18 cellular contexts compared by ENCODE assay signal in genomic region chr9:121739971-121740370, GRCh38.
DNase-seq lines count a peak whose midpoint lies in the region; ATAC-seq and TF ChIP-seq lines count a peak whose summit lies in the region.
"Had no signal": no experiment of that assay in that cellular context is flagged by ENCODE, and none has a peak within 500 bp of the region (broad histone marks: within the 10 kb centered on the region; RNA-seq: fewer than 3 reads in every experiment).

No MANE protein-coding gene starts in this region.

- H3K9me3 ChIP-seq in heart right ventricle = no peaks in the 10 kb centered on the region
- H3K9me3 ChIP-seq in right cardiac atrium (ENCODE audit: control insufficient read depth, low read length) = no peaks in the 10 kb centered on the region
- no peaks in the 10 kb centered on the region for H3K9me3 ChIP-seq in esophagus squamous epithelium
- H3K9me3 ChIP-seq in prostate gland = no peaks in the 10 kb centered on the region
- H3K9me3 ChIP-seq: A549 had no signal

- TF ChIP-seq POLR2A in esophagus squamous epithelium (IDR thresholded peaks at IDR 0.05) (no peak), prostate gland (IDR thresholded peaks at IDR 0.05) (no peak)

- H3K4me1 ChIP-seq in heart right ventricle = peaks cover 69 to 100% (median 92%) of the 10 kb centered on the region in 9 donors
- peaks cover 46% of the 10 kb centered on the region for H3K4me1 ChIP-seq in right cardiac atrium (ENCODE audit: control insufficient read depth, insufficient read depth, low read length)
- peaks cover 56 to 100% (median 78%) of the 10 kb centered on the region in 3 donors for H3K4me1 ChIP-seq in esophagus squamous epithelium
- peaks cover 46% of the 10 kb centered on the region for H3K4me1 ChIP-seq in prostate gland (replicated peaks)
- peaks cover 3% of the 10 kb centered on the region for H3K4me1 ChIP-seq in urinary bladder (ENCODE audit: insufficient read depth)

- no peak for TF ChIP-seq CTCF in heart right ventricle (IDR thresholded peaks at IDR 0.05)
- TF ChIP-seq CTCF in esophagus squamous epithelium (IDR thresholded peaks at IDR 0.05) = no peak
- TF ChIP-seq CTCF in prostate gland (IDR thresholded peaks at IDR 0.05) = no peak

- no peak overlapping the region for H3K4me3 ChIP-seq in heart right ventricle
- H3K4me3 ChIP-seq in right cardiac atrium (ENCODE audit: low read length) = no peak overlapping the region
- H3K4me3 ChIP-seq in esophagus squamous epithelium = no peak overlapping the region
- no peak overlapping the region for H3K4me3 ChIP-seq in prostate gland
- no peak overlapping the region for H3K4me3 ChIP-seq in urinary bladder (ENCODE audit: low read depth, low read length)
- H3K4me3 ChIP-seq: A549 had no signal

- intact Hi-C loops in heart right ventricle (cut with DNase I) = loop anchor here in 8 of 10 donors (5.0 to 10.0 kb wide), 9 partner anchors 38 to 252 kb away; no protein-coding TSS in a partner anchor
- intact Hi-C loops in right cardiac atrium (cut with DNase I) = loop anchor here in 2 of 4 donors (10.0 kb wide), 2 partner anchors 115 to 255 kb away; no protein-coding TSS in a partner anchor
- intact Hi-C loops in esophagus squamous epithelium (cut with DNase I) = no loop called here
- intact Hi-C loops in prostate gland (cut with DNase I) = loop anchor here (5.0 kb wide), 1 partner anchor 252 kb away; no protein-coding TSS in a partner anchor

- H3K36me3 ChIP-seq in heart right ventricle (peaks cover 0 to 3% (median 0%) of the 10 kb centered on the region in 9 donors), esophagus squamous epithelium (peaks cover 0 to 6% (median 0%) of the 10 kb centered on the region in 3 donors), prostate gland (no peaks in the 10 kb centered on the region), urinary bladder (ENCODE audit: insufficient read depth) (no peaks in the 10 kb centered on the region)

- H3K27me3 ChIP-seq in heart right ventricle = peaks cover 0 to 15% (median 0%) of the 10 kb centered on the region in 7 donors
- no peaks in the 10 kb centered on the region for H3K27me3 ChIP-seq in right cardiac atrium (ENCODE audit: control insufficient read depth, insufficient read depth)
- H3K27me3 ChIP-seq in esophagus squamous epithelium = no peaks in the 10 kb centered on the region
- no peaks in the 10 kb centered on the region for H3K27me3 ChIP-seq in prostate gland (replicated peaks; ENCODE audit: insufficient read depth)

- 64 to 70% methylated on average over 7 of the region's 7 CpGs for WGBS in heart right ventricle, 2 donors
- WGBS in right cardiac atrium = 73% methylated on average over 7 of the region's 7 CpGs
- 72 to 77% methylated on average over 6 to 7 of the region's 7 CpGs for WGBS in esophagus squamous epithelium, 2 donors
- WGBS in prostate gland = 72% methylated on average over 7 of the region's 7 CpGs
- WGBS in urinary bladder = 63% methylated on average over 7 of the region's 7 CpGs

- no peak for DNase-seq in heart right ventricle
- DNase-seq in right cardiac atrium = no peak
- DNase-seq in esophagus squamous epithelium (lab: John Stamatoyannopoulos, UW) = no peak
- no peak for DNase-seq in prostate gland (ENCODE audit: low spot score)
- no peak for DNase-seq in NCI-H2171 treated with DMSO at 0.1 percent for 48 hours (lab: John Stamatoyannopoulos, UW)
- DNase-seq in NCI-H2227 treated with DMSO at 0.1 percent for 48 hours (lab: John Stamatoyannopoulos, UW) = no peak
- DNase-seq in stimulated activated naive CD4-positive, alpha-beta T cell (lab: John Stamatoyannopoulos, UW) = no peak
- DNase-seq: activated CD4-positive, CD25-positive, alpha-beta regulatory T cell treated with anti-CD3 and anti-CD28 coated beads, Interleukin-2, amount 50 U/mL, for 72 hours; C1 segment of cervical spinal cord; central memory CD4-positive, alpha-beta T cell; effector CD8-positive, alpha-beta T cell; midbrain; NCI-H2029 treated with DMSO at 0.1 percent for 48 hours; NCI-H524 treated with DMSO at 0.1 percent for 48 hours; nucleus accumbens; T-helper 2 cell had no signal

- ATAC-seq in heart right ventricle (no peak), right cardiac atrium (no peak)
- ATAC-seq: A549 had no signal

- H3K27ac ChIP-seq in heart right ventricle = peak overlapping the region in 8 of 10 donors; percentile 16 to 98 (median 89)
- H3K27ac ChIP-seq in right cardiac atrium (ENCODE audit: low read length) = no peak overlapping the region
- H3K27ac ChIP-seq in esophagus squamous epithelium = peak overlapping the region in 3 of 4 donors; percentile 40 to 45 (median 42)
- H3K27ac ChIP-seq in prostate gland = peak overlapping the region; percentile 35 to 75
- peak overlapping the region; percentile 31 for H3K27ac ChIP-seq in urinary bladder (ENCODE audit: low read depth)
